Comparison of ENCODE assay signal across 10 cellular contexts in genomic region chr19:12737666-12738351, GRCh38. TPM values are rescaled to one million over a fixed set of nuclear protein-coding genes. Genes with fewer than 3 reads are reported as not detected.
DNase-seq lines count a peak whose midpoint lies in the region; ATAC-seq and TF ChIP-seq lines count a peak whose summit lies in the region.
"Had no signal": no experiment of that assay in that cellular context is flagged by ENCODE, and none has a peak within 500 bp of the region (broad histone marks: within the 10 kb centered on the region; RNA-seq: fewer than 3 reads in every experiment).

No MANE protein-coding gene starts in this region.

- peak overlapping the region; percentile 89 for H2AFZ ChIP-seq in mammary epithelial cell (ENCODE audit: low read depth, low read length)

- no peak overlapping the region for H2BK5ac ChIP-seq in mesendoderm (ENCODE audit: low read length)

- peak overlapping the region; percentile 28 for H3K4ac ChIP-seq in mesendoderm (ENCODE audit: low read depth, low read length)

- intact Hi-C loops in Right ventricle myocardium superior (cut with DNase I): no loop called here
- intact Hi-C loops in left cardiac atrium (cut with DNase I): no loop called here
- intact Hi-C loops in mammary epithelial cell (cut with micrococcal nuclease): loop anchor here (1.0 kb wide), 2 partner anchors 16 to 57 kb away; partner anchors contain the start of gene DHPS
- intact Hi-C loops in posterior vena cava (cut with DNase I): no loop called here

- H2BK120ac ChIP-seq in mesendoderm (ENCODE audit: low read depth, low read length): no peak overlapping the region

- H3K18ac ChIP-seq in mesendoderm (ENCODE audit: low read length): no peak overlapping the region

- no peak for TF ChIP-seq CTCF in mammary epithelial cell (conservative IDR thresholded peaks at IDR 0.05 in 1 of 2, IDR thresholded peaks at IDR 0.05 in 1 of 2; ENCODE audit: extremely low read depth in 1 of 2, insufficient read depth in 1 of 2, low read depth in 1 of 2, low read length in 2 of 2)

- dilution Hi-C loops in mammary epithelial cell (cut with HindIII; ENCODE audit: low sequenced_read_pairs): no loop called here

- peak overlapping the region; percentile 92 for H3K9ac ChIP-seq in mammary epithelial cell (ENCODE audit: insufficient read depth, low read length)
- peak overlapping the region; percentile 96 for H3K9ac ChIP-seq in mesendoderm (ENCODE audit: low read length)

- DNase-seq in Right ventricle myocardium superior (no peak), left cardiac atrium (no peak), mammary epithelial cell (no peak), mesendoderm (no peak), posterior vena cava (ENCODE audit: low spot score) (no peak)

- H3K4me3 ChIP-seq in mammary epithelial cell (replicated peaks in 1 of 3; ENCODE audit: insufficient read depth in 1 of 3, low read depth in 2 of 3, low read length in 3 of 3): peak overlapping the region; percentile 86 to 98 (median 91)
- peak overlapping the region; percentile 96 for H3K4me3 ChIP-seq in mesendoderm (ENCODE audit: low read length)
- peak overlapping the region; percentile 81 for H3K4me3 ChIP-seq in urinary bladder (ENCODE audit: low read depth, low read length)

- peak overlapping the region; percentile 85 for H3K4me2 ChIP-seq in mammary epithelial cell (ENCODE audit: insufficient read depth, low read depth, low read length)
- peak overlapping the region; percentile 100 for H3K4me2 ChIP-seq in mesendoderm (ENCODE audit: low read length)

- TSS peak; percentile 50 for BruUV-seq in mammary epithelial cell (replicated peaks; lab: Mats Ljungman, UMichigan)

- H2BK15ac ChIP-seq in mesendoderm (replicated peaks; ENCODE audit: low read depth): no peak overlapping the region

- H3K36me3 ChIP-seq in mammary epithelial cell (ENCODE audit: insufficient read depth, low read length) (no peaks in the 10 kb centered on the region), mesendoderm (ENCODE audit: control insufficient read depth, insufficient read depth, low read length) (no peaks in the 10 kb centered on the region), urinary bladder (ENCODE audit: insufficient read depth) (no peaks in the 10 kb centered on the region)

- H3K27ac ChIP-seq in mammary epithelial cell (ENCODE audit: insufficient read depth, low read depth, low read length): peak overlapping the region; percentile 99
- no peak overlapping the region for H3K27ac ChIP-seq in mesendoderm (ENCODE audit: low read depth, low read length)
- H3K27ac ChIP-seq in urinary bladder (ENCODE audit: low read depth): no peak overlapping the region

- H3K23ac ChIP-seq in mesendoderm (ENCODE audit: low read length): no peak overlapping the region

- ATAC-seq in Right ventricle myocardium superior (ENCODE audit: poor library complexity) (peak; percentile 0), left cardiac atrium (no peak), HG03565 (IDR thresholded peaks at IDR 0.05; ENCODE audit: unreplicated experiment) (no peak), GM21447 (IDR thresholded peaks at IDR 0.05; ENCODE audit: unreplicated experiment) (no peak)

- H3K4me1 ChIP-seq in mammary epithelial cell (ENCODE audit: insufficient read depth, low read length) (peaks cover 14% of the 10 kb centered on the region), mesendoderm (ENCODE audit: control insufficient read depth, low read depth, low read length) (peaks cover 3% of the 10 kb centered on the region), urinary bladder (ENCODE audit: insufficient read depth) (peaks cover 1% of the 10 kb centered on the region)

- in situ Hi-C loops in mammary epithelial cell (cut with MboI; ENCODE audit: low sequenced_read_pairs in 2 of 2): no loop called here

- peaks cover 15% of the 10 kb centered on the region for H3K79me1 ChIP-seq in mesendoderm (ENCODE audit: low read length)

- H3K9me3 ChIP-seq in mammary epithelial cell (replicated peaks; ENCODE audit: insufficient read depth, low read length): no peaks in the 10 kb centered on the region

- H2AK5ac ChIP-seq in mesendoderm (ENCODE audit: low read length): peak overlapping the region; percentile 65

- 4% methylated on average over 7 of the region's 21 CpGs for WGBS in mammary epithelial cell (ENCODE audit: low coverage, missing lambda C conversion rate)
- WGBS in mesendoderm (ENCODE audit: extremely low coverage, insufficient coverage, low lambda C conversion rate): no CpG with 5 or more reads among the region's 21 CpGs
- WGBS in urinary bladder: 5% methylated on average over 21 of the region's 21 CpGs

- no peak overlapping the region for H4K8ac ChIP-seq in mesendoderm (ENCODE audit: low read depth, low read length)

- peak overlapping the region; percentile 99 for H3K56ac ChIP-seq in mesendoderm (ENCODE audit: low read length)

- no peaks in the 10 kb centered on the region for H4K20me1 ChIP-seq in mammary epithelial cell (ENCODE audit: insufficient read depth, low read length)

- CTCF ChIA-PET in mammary epithelial cell (lab: Charles Lee; ENCODE audit: low non-redundant PET): interaction anchor here (0.6 to 0.7 kb wide), 3 partner anchors 28 to 575 kb away, joined by 3 read pairs; partner anchors contain the start of genes FARSA and ZNF136

- no peak overlapping the region for H4K5ac ChIP-seq in mesendoderm (ENCODE audit: low read length)

- no peaks in the 10 kb centered on the region for H3K27me3 ChIP-seq in mammary epithelial cell (ENCODE audit: insufficient read depth, low read length)
- H3K27me3 ChIP-seq in mesendoderm (ENCODE audit: insufficient read depth, low read length, poor library complexity): no peaks in the 10 kb centered on the region

- H3K79me2 ChIP-seq in mammary epithelial cell (ENCODE audit: insufficient read depth, low read length) (peaks cover 41% of the 10 kb centered on the region), mesendoderm (ENCODE audit: control insufficient read depth, insufficient read depth, low read length) (peaks cover 30% of the 10 kb centered on the region)

RNA-seq across cellular contexts. Expression of gene GET3, which starts 0.5 kb away (rescaled TPM):
- 60.7 TPM for total RNA-seq in Right ventricle myocardium superior
- 10 to 100 TPM; 51.2 to 52.5 TPM for total RNA-seq in left cardiac atrium
- total RNA-seq in mammary epithelial cell: 10 to 100 TPM; 64.3 to 74.5 TPM
- polyA plus RNA-seq in mammary epithelial cell: 153 TPM
- polyA minus RNA-seq in mammary epithelial cell: 96.3 TPM
- polyA plus RNA-seq in mesendoderm (2013, experiment 1 of 2): 58.2 TPM
- polyA plus RNA-seq in mesendoderm (2013, experiment 2 of 2): 60.4 TPM
- total RNA-seq in urinary bladder: 22.7 TPM
- 84.4 TPM for polyA plus RNA-seq in urinary bladder
- total RNA-seq in posterior vena cava: 10 to 100 TPM; 41.2 to 42.6 TPM

RNA-seq across cellular contexts. Expression of gene TRIR, which starts 3.3 kb away (rescaled TPM):
- total RNA-seq in Right ventricle myocardium superior: 117 TPM
- 100 to 1,000 TPM; 112 to 122 TPM for total RNA-seq in left cardiac atrium
- 100 to 1,000 TPM; 102 to 138 TPM for total RNA-seq in mammary epithelial cell
- 170 TPM for polyA plus RNA-seq in mammary epithelial cell
- 88.9 TPM for polyA minus RNA-seq in mammary epithelial cell
- polyA plus RNA-seq in mesendoderm (2013, experiment 1 of 2): 212 TPM
- polyA plus RNA-seq in mesendoderm (2013, experiment 2 of 2): 193 TPM
- 59.5 TPM for total RNA-seq in urinary bladder
- polyA plus RNA-seq in urinary bladder: 285 TPM
- 100 to 1,000 TPM; 109 to 121 TPM for total RNA-seq in posterior vena cava

RNA-seq across cellular contexts. Expression of gene BEST2, which starts 13.8 kb away (rescaled TPM):
- total RNA-seq in Right ventricle myocardium superior: not detected
- total RNA-seq in left cardiac atrium: not detected
- under 1 TPM in 1 of 2 donors, not detected in 1; 0.50 TPM for total RNA-seq in mammary epithelial cell
- 0.12 TPM for polyA plus RNA-seq in mammary epithelial cell
- polyA minus RNA-seq in mammary epithelial cell: 1.5 TPM
- 0.37 TPM for polyA plus RNA-seq in mesendoderm (2013, experiment 1 of 2)
- polyA plus RNA-seq in mesendoderm (2013, experiment 2 of 2): 0.32 TPM
- not detected for total RNA-seq in urinary bladder
- polyA plus RNA-seq in urinary bladder: not detected
- total RNA-seq in posterior vena cava: not detected
- total RNA-seq: Daoy, M059J had no signal

RNA-seq across cellular contexts. Expression of gene TNPO2, which starts 14.1 kb away (rescaled TPM):
- total RNA-seq in Right ventricle myocardium superior (30.9 TPM), left cardiac atrium (10 to 100 TPM; 33.8 to 53.6 TPM), mammary epithelial cell (100 to 1,000 TPM in 1 of 2 donors, 10 to 100 TPM in 1; 73.0 to 104 TPM), urinary bladder (35.4 TPM), posterior vena cava (10 to 100 TPM; 57.5 to 59.2 TPM)
- polyA plus RNA-seq in mammary epithelial cell (118 TPM), urinary bladder (50.7 TPM)
- 185 TPM for polyA minus RNA-seq in mammary epithelial cell
- polyA plus RNA-seq in mesendoderm (2013, experiment 1 of 2): 56.3 TPM
- 56.2 TPM for polyA plus RNA-seq in mesendoderm (2013, experiment 2 of 2)

RNA-seq across cellular contexts. Expression of gene HOOK2, which starts 37.5 kb away (rescaled TPM):
- total RNA-seq in Right ventricle myocardium superior (43.6 TPM), left cardiac atrium (10 to 100 TPM; 16.8 to 28.8 TPM), mammary epithelial cell (10 to 100 TPM; 32.3 to 63.6 TPM), urinary bladder (30.2 TPM), posterior vena cava (10 to 100 TPM; 20.2 to 21.7 TPM)
- polyA plus RNA-seq in mammary epithelial cell (21.3 TPM), urinary bladder (28.4 TPM)
- 5.7 TPM for polyA minus RNA-seq in mammary epithelial cell
- 25.7 TPM for polyA plus RNA-seq in mesendoderm (2013, experiment 1 of 2)
- polyA plus RNA-seq in mesendoderm (2013, experiment 2 of 2): 28.2 TPM
